In genomic region chr15:59315914-59316428, GRCh38 we compare ENCODE assay signal across 2 cellular contexts.
TF ChIP-seq lines count a peak whose summit lies in the region.

No MANE protein-coding gene starts in this region.

TF ChIP-seq in GM12878, 131 proteins besides CTCF, POLR2A, EP300 and RAD21:
- TF ChIP-seq ZNF687 (IDR thresholded peaks at IDR 0.05) = no peak
- TF ChIP-seq, protein P1, sequence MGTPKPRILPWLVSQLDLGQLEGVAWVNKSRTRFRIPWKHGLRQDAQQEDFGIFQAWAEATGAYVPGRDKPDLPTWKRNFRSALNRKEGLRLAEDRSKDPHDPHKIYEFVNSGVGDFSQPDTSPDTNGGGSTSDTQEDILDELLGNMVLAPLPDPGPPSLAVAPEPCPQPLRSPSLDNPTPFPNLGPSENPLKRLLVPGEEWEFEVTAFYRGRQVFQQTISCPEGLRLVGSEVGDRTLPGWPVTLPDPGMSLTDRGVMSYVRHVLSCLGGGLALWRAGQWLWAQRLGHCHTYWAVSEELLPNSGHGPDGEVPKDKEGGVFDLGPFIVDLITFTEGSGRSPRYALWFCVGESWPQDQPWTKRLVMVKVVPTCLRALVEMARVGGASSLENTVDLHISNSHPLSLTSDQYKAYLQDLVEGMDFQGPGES (IDR thresholded peaks at IDR 0.05) = no peak
- TF ChIP-seq CREB1 (IDR thresholded peaks at IDR 0.05; ENCODE audit: low read depth) = no peak
- no peak for TF ChIP-seq BRCA1 (IDR thresholded peaks at IDR 0.05; ENCODE audit: low read depth, low read length)
- TF ChIP-seq ZNF274 (IDR thresholded peaks at IDR 0.05; ENCODE audit: insufficient read depth, insufficient read length) = no peak
- TF ChIP-seq BMI1 (IDR thresholded peaks at IDR 0.05; ENCODE audit: borderline replicate concordance) = no peak
- TF ChIP-seq, protein P2, sequence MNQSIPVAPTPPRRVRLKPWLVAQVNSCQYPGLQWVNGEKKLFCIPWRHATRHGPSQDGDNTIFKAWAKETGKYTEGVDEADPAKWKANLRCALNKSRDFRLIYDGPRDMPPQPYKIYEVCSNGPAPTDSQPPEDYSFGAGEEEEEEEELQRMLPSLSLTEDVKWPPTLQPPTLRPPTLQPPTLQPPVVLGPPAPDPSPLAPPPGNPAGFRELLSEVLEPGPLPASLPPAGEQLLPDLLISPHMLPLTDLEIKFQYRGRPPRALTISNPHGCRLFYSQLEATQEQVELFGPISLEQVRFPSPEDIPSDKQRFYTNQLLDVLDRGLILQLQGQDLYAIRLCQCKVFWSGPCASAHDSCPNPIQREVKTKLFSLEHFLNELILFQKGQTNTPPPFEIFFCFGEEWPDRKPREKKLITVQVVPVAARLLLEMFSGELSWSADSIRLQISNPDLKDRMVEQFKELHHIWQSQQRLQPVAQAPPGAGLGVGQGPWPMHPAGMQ (IDR thresholded peaks at IDR 0.05; ENCODE audit: borderline replicate concordance) = no peak
- TF ChIP-seq HSF1 (IDR thresholded peaks at IDR 0.05; ENCODE audit: low read depth, low read length) = no peak
- no peak for TF ChIP-seq PBX3 (IDR thresholded peaks at IDR 0.05; ENCODE audit: insufficient replicate concordance, low read depth, low read length)
- no peak for TF ChIP-seq RUNX3 (IDR thresholded peaks at IDR 0.05; ENCODE audit: low read length)
- no peak for TF ChIP-seq PAX5 (IDR thresholded peaks at IDR 0.05; ENCODE audit: borderline replicate concordance, low read depth, low read length)
- no peak for TF ChIP-seq GABPA (IDR thresholded peaks at IDR 0.05; ENCODE audit: low read depth)
- TF ChIP-seq CHD2 (IDR thresholded peaks at IDR 0.05; ENCODE audit: borderline replicate concordance, low read depth, low read length) = no peak
- TF ChIP-seq STAT3 (IDR thresholded peaks at IDR 0.05; ENCODE audit: low read depth, low read length) = no peak
- TF ChIP-seq ASH2L (IDR thresholded peaks at IDR 0.05; ENCODE audit: borderline replicate concordance, low read depth) = no peak
- TF ChIP-seq NRF1 (conservative IDR thresholded peaks at IDR 0.05; ENCODE audit: low read depth, low read length) = no peak
- TF ChIP-seq CBFB (IDR thresholded peaks at IDR 0.05; ENCODE audit: low read depth) = no peak
- no peak for TF ChIP-seq TBL1XR1 (IDR thresholded peaks at IDR 0.05; ENCODE audit: low read depth, low read length)
- TF ChIP-seq CBX3 (IDR thresholded peaks at IDR 0.05; ENCODE audit: borderline replicate concordance, low read depth) = no peak

TF ChIP-seq in WTC11, 78 proteins besides CTCF, POLR2A, EP300 and RAD21 (continued from another document):
- TF ChIP-seq, protein P3, sequence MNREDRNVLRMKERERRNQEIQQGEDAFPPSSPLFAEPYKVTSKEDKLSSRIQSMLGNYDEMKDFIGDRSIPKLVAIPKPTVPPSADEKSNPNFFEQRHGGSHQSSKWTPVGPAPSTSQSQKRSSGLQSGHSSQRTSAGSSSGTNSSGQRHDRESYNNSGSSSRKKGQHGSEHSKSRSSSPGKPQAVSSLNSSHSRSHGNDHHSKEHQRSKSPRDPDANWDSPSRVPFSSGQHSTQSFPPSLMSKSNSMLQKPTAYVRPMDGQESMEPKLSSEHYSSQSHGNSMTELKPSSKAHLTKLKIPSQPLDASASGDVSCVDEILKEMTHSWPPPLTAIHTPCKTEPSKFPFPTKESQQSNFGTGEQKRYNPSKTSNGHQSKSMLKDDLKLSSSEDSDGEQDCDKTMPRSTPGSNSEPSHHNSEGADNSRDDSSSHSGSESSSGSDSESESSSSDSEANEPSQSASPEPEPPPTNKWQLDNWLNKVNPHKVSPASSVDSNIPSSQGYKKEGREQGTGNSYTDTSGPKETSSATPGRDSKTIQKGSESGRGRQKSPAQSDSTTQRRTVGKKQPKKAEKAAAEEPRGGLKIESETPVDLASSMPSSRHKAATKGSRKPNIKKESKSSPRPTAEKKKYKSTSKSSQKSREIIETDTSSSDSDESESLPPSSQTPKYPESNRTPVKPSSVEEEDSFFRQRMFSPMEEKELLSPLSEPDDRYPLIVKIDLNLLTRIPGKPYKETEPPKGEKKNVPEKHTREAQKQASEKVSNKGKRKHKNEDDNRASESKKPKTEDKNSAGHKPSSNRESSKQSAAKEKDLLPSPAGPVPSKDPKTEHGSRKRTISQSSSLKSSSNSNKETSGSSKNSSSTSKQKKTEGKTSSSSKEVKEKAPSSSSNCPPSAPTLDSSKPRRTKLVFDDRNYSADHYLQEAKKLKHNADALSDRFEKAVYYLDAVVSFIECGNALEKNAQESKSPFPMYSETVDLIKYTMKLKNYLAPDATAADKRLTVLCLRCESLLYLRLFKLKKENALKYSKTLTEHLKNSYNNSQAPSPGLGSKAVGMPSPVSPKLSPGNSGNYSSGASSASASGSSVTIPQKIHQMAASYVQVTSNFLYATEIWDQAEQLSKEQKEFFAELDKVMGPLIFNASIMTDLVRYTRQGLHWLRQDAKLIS (CRISPR knock-in tag; IDR thresholded peaks at IDR 0.05; ENCODE audit: borderline replicate concordance) = no peak
- TF ChIP-seq, protein P4, sequence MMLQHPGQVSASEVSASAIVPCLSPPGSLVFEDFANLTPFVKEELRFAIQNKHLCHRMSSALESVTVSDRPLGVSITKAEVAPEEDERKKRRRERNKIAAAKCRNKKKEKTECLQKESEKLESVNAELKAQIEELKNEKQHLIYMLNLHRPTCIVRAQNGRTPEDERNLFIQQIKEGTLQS (CRISPR knock-in tag; conservative IDR thresholded peaks at IDR 0.05) = no peak
- TF ChIP-seq, protein P5, sequence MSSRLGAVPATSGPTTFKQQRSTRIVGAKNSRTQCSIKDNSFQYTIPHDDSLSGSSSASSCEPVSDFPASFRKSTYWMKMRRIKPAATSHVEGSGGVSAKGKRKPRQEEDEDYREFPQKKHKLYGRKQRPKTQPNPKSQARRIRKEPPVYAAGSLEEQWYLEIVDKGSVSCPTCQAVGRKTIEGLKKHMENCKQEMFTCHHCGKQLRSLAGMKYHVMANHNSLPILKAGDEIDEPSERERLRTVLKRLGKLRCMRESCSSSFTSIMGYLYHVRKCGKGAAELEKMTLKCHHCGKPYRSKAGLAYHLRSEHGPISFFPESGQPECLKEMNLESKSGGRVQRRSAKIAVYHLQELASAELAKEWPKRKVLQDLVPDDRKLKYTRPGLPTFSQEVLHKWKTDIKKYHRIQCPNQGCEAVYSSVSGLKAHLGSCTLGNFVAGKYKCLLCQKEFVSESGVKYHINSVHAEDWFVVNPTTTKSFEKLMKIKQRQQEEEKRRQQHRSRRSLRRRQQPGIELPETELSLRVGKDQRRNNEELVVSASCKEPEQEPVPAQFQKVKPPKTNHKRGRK (CRISPR knock-in tag; IDR thresholded peaks at IDR 0.05; ENCODE audit: borderline replicate concordance) = no peak
- no peak for TF ChIP-seq GRHL2 (CRISPR knock-in tag; IDR thresholded peaks at IDR 0.05; ENCODE audit: insufficient replicate concordance, severe bottlenecking)
- TF ChIP-seq ZNF671 (CRISPR knock-in tag; IDR thresholded peaks at IDR 0.05) = no peak
